Comparison of ENCODE assay signal across 17 cellular contexts in the genomic region with DNA sequence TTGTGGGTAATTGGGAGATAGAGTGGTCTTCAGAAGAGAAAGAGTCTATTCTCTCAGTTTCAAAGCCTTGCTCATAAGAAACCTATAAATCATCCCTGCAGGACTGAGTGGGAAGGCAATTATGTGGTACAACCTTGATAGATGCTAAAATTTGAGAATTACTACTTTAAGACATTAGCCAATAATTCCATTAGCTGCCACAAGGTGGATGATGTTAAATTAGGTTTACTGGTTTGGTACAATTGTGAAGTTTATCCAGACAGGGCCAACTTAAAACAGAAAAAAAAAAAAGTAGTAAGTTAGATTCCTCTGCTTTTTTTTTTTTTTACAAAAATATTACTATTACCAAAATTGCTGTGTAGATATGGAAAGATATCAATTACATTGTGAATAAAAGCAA.
DNase-seq lines count a peak whose midpoint lies in the region; ATAC-seq and TF ChIP-seq lines count a peak whose summit lies in the region.
"Had no signal": no experiment of that assay in that cellular context is flagged by ENCODE, and none has a peak within 500 bp of the region (broad histone marks: within the 10 kb centered on the region; RNA-seq: fewer than 3 reads in every experiment).

No MANE protein-coding gene starts in this region.

- no peaks in the 10 kb centered on the region for H3K4me1 Mint-ChIP-seq in CD8-positive, alpha-beta memory T cell
- H3K4me1 Mint-ChIP-seq: CD4-positive, CD25-positive, alpha-beta regulatory T cell had no signal

- no peak overlapping the region for H3K27ac Mint-ChIP-seq in CD8-positive, alpha-beta memory T cell
- H3K27ac Mint-ChIP-seq: CD4-positive, CD25-positive, alpha-beta regulatory T cell had no signal

- H3K4me1 ChIP-seq in SK-N-SH (ENCODE audit: control insufficient read depth in 1 of 2, insufficient read depth in 2 of 2, low read depth in 1 of 2, low read length in 1 of 2) = no peaks in the 10 kb centered on the region
- H3K4me1 ChIP-seq in foreskin keratinocyte = no peaks in the 10 kb centered on the region
- H3K4me1 ChIP-seq in CD8-positive, alpha-beta memory T cell (ENCODE audit: insufficient read depth, low read length) = no peaks in the 10 kb centered on the region
- H3K4me1 ChIP-seq: A549 had no signal

- H3K4me3 Mint-ChIP-seq in CD8-positive, alpha-beta memory T cell = no peak overlapping the region
- H3K4me3 Mint-ChIP-seq: CD4-positive, CD25-positive, alpha-beta regulatory T cell had no signal

- POLR2A ChIA-PET in SK-N-SH (lab: Yijun Ruan, JAX) = no interaction called here
- POLR2A ChIA-PET in CD8-positive, alpha-beta memory T cell (lab: Charles Lee) = no interaction called here

- H3K27me3 ChIP-seq in SK-N-SH (ENCODE audit: insufficient read depth) (no peaks in the 10 kb centered on the region), foreskin keratinocyte (no peaks in the 10 kb centered on the region)
- no peaks in the 10 kb centered on the region for H3K27me3 ChIP-seq in CD8-positive, alpha-beta memory T cell (ENCODE audit: insufficient read depth, low read length, poor library complexity, severe bottlenecking)

- no peaks in the 10 kb centered on the region for H4K20me1 ChIP-seq in SK-N-SH (ENCODE audit: insufficient read depth)

- TF ChIP-seq EP300 in SK-N-SH (IDR thresholded peaks at IDR 0.05; ENCODE audit: borderline replicate concordance in 1 of 2, low read depth in 1 of 2, low read length in 1 of 2) = no peak

- H3K9me3 ChIP-seq in SK-N-SH = no peaks in the 10 kb centered on the region
- no peaks in the 10 kb centered on the region for H3K9me3 ChIP-seq in CD8-positive, alpha-beta memory T cell (ENCODE audit: low read length)
- H3K9me3 ChIP-seq: A549 had no signal

- CTCF ChIA-PET in SK-N-SH (lab: Yijun Ruan, JAX) = interaction anchor here (1.2 kb wide), 1 partner anchor 28 kb away, joined by 3 read pairs; no protein-coding TSS in a partner anchor
- CTCF ChIA-PET in CD8-positive, alpha-beta memory T cell (lab: Charles Lee) = no interaction called here

- ATAC-seq in SK-N-SH treated with all-trans-retinoic acid at 6 μM for 48 hours (no peak), foreskin keratinocyte (no peak), sciatic nerve (no peak)
- ATAC-seq: A549 had no signal

- no peak for DNase-seq in SK-N-SH
- DNase-seq in LNCaP clone FGC (ENCODE audit: low read depth) = no peak
- DNase-seq in foreskin keratinocyte = no peak
- no peak for DNase-seq in retinal pigment epithelial cell (ENCODE audit: low read depth)
- no peak for DNase-seq in sciatic nerve (ENCODE audit: low spot score)
- no peak for DNase-seq in NOMO-1 (lab: John Stamatoyannopoulos, UW; ENCODE audit: unreplicated experiment in 2 of 2)
- no peak for DNase-seq in CD8-positive, alpha-beta memory T cell
- DNase-seq: AML-193; CD4-positive, CD25-positive, alpha-beta regulatory T cell; Karpas-422; NCI-H1436 treated with DMSO at 0.1 percent for 48 hours; NCI-H2081 treated with DMSO at 0.1 percent for 48 hours; NCI-H345; NCI-H69 had no signal

- no peaks in the 10 kb centered on the region for H3K79me2 ChIP-seq in SK-N-SH (ENCODE audit: insufficient read depth)

- H3K4me2 ChIP-seq in SK-N-SH = no peak overlapping the region
- H3K4me2 ChIP-seq: A549 had no signal

- H3K27me3 Mint-ChIP-seq in CD8-positive, alpha-beta memory T cell = peaks cover 0 to 2% of the 10 kb centered on the region in 2 donors
- H3K27me3 Mint-ChIP-seq: CD4-positive, CD25-positive, alpha-beta regulatory T cell had no signal

- TF ChIP-seq CTCF in SK-N-SH (IDR thresholded peaks at IDR 0.05) = peak; percentile 39
- TF ChIP-seq CTCF in LNCaP clone FGC (IDR thresholded peaks at IDR 0.05; ENCODE audit: control insufficient read depth, extremely low read depth, insufficient read depth) = peak; percentile 11; the same call in 1 of the 2 replicates
- TF ChIP-seq CTCF in foreskin keratinocyte (conservative IDR thresholded peaks at IDR 0.05) = peak; percentile 14
- peak; percentile 20 for TF ChIP-seq CTCF in retinal pigment epithelial cell (conservative IDR thresholded peaks at IDR 0.05; ENCODE audit: low read depth, low read length)

- H3K9ac ChIP-seq in SK-N-SH = no peak overlapping the region

- H3K27ac ChIP-seq in SK-N-SH (ENCODE audit: low read depth in 2 of 2, low read length in 1 of 2) (no peak overlapping the region), foreskin keratinocyte (no peak overlapping the region)
- no peak overlapping the region for H3K27ac ChIP-seq in CD8-positive, alpha-beta memory T cell (ENCODE audit: low read depth, low read length)
- H3K27ac ChIP-seq: A549, SK-N-MC had no signal

- H3K9me3 Mint-ChIP-seq in CD8-positive, alpha-beta memory T cell = no peaks in the 10 kb centered on the region

- H3K36me3 Mint-ChIP-seq in CD8-positive, alpha-beta memory T cell = no peaks in the 10 kb centered on the region
- H3K36me3 Mint-ChIP-seq: CD4-positive, CD25-positive, alpha-beta regulatory T cell had no signal

- no peaks in the 10 kb centered on the region for H3K9me2 ChIP-seq in SK-N-SH

- no peaks in the 10 kb centered on the region for H3F3A ChIP-seq in SK-N-SH (replicated peaks; ENCODE audit: insufficient read depth)

- H3K4me3 ChIP-seq in SK-N-SH (ENCODE audit: low read depth in 2 of 2, low read length in 1 of 2) = no peak overlapping the region
- H3K4me3 ChIP-seq in LNCaP clone FGC (ENCODE audit: low read depth, low read length) = no peak overlapping the region
- H3K4me3 ChIP-seq in retinal pigment epithelial cell (ENCODE audit: low read length) = no peak overlapping the region
- H3K4me3 ChIP-seq in CD8-positive, alpha-beta memory T cell (ENCODE audit: low read length) = no peak overlapping the region
- H3K4me3 ChIP-seq: A549, SK-N-MC had no signal

- no peak overlapping the region for H2AFZ ChIP-seq in SK-N-SH (ENCODE audit: low read depth)

- intact Hi-C loops in sciatic nerve (cut with DNase I) = no loop called here

- no peak for TF ChIP-seq RAD21 in SK-N-SH (IDR thresholded peaks at IDR 0.05; ENCODE audit: low read length)

- H3K36me3 ChIP-seq in SK-N-SH (replicated peaks in 1 of 2; ENCODE audit: control insufficient read depth in 1 of 2, insufficient read depth in 2 of 2, low read length in 1 of 2) = no peaks in the 10 kb centered on the region
- no peaks in the 10 kb centered on the region for H3K36me3 ChIP-seq in CD8-positive, alpha-beta memory T cell (ENCODE audit: insufficient read depth, low read length)

TF ChIP-seq in SK-N-SH, 30 proteins besides CTCF, POLR2A, EP300 and RAD21 (continues in another document):
- no peak for TF ChIP-seq YY1 (IDR thresholded peaks at IDR 0.05; ENCODE audit: low read depth)
- TF ChIP-seq GATA2 (CRISPR knock-in tag; IDR thresholded peaks at IDR 0.05) = no peak
- TF ChIP-seq RCOR1 (IDR thresholded peaks at IDR 0.05; ENCODE audit: low read length) = no peak
- TF ChIP-seq RXRA (IDR thresholded peaks at IDR 0.05; ENCODE audit: borderline replicate concordance, low read depth) = no peak
- no peak for TF ChIP-seq SIN3A (IDR thresholded peaks at IDR 0.05; ENCODE audit: borderline replicate concordance, low read depth, low read length)
- TF ChIP-seq FOXM1 (IDR thresholded peaks at IDR 0.05; ENCODE audit: low read depth) = no peak
- no peak for TF ChIP-seq POLR2AphosphoS5 (IDR thresholded peaks at IDR 0.05; ENCODE audit: low read depth, low read length)
- TF ChIP-seq NFIC (IDR thresholded peaks at IDR 0.05; ENCODE audit: borderline replicate concordance) = no peak
- no peak for TF ChIP-seq GABPA (IDR thresholded peaks at IDR 0.05; ENCODE audit: low read depth)
- TF ChIP-seq TEAD4 (IDR thresholded peaks at IDR 0.05; ENCODE audit: borderline replicate concordance, insufficient read depth) = no peak
- TF ChIP-seq, protein P1, sequence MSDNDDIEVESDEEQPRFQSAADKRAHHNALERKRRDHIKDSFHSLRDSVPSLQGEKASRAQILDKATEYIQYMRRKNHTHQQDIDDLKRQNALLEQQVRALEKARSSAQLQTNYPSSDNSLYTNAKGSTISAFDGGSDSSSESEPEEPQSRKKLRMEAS (IDR thresholded peaks at IDR 0.05; ENCODE audit: low read depth) = no peak
- no peak for TF ChIP-seq SMC3 (IDR thresholded peaks at IDR 0.05; ENCODE audit: low read depth, low read length)
- TF ChIP-seq TCF12 (IDR thresholded peaks at IDR 0.05) = no peak
- no peak for TF ChIP-seq JUND (IDR thresholded peaks at IDR 0.05)
- TF ChIP-seq NRF1 (IDR thresholded peaks at IDR 0.05; ENCODE audit: low read depth, low read length) = no peak

TF ChIP-seq in SK-N-SH treated with all-trans-retinoic acid at 6 μM for 48 hours, 23 proteins besides CTCF, POLR2A, EP300 and RAD21 (continues in another document):
- TF ChIP-seq ARNTL (CRISPR knock-in tag; IDR thresholded peaks at IDR 0.05; ENCODE audit: borderline replicate concordance, low read depth) = no peak
- no peak for TF ChIP-seq TCF4 (CRISPR knock-in tag; IDR thresholded peaks at IDR 0.05; ENCODE audit: borderline replicate concordance)
- TF ChIP-seq SNAI2 (CRISPR knock-in tag; IDR thresholded peaks at IDR 0.05) = no peak
- TF ChIP-seq, protein P2, sequence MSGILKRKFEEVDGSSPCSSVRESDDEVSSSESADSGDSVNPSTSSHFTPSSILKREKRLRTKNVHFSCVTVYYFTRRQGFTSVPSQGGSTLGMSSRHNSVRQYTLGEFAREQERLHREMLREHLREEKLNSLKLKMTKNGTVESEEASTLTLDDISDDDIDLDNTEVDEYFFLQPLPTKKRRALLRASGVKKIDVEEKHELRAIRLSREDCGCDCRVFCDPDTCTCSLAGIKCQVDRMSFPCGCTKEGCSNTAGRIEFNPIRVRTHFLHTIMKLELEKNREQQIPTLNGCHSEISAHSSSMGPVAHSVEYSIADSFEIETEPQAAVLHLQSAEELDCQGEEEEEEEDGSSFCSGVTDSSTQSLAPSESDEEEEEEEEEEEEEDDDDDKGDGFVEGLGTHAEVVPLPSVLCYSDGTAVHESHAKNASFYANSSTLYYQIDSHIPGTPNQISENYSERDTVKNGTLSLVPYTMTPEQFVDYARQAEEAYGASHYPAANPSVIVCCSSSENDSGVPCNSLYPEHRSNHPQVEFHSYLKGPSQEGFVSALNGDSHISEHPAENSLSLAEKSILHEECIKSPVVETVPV (CRISPR knock-in tag; IDR thresholded peaks at IDR 0.05) = no peak
- TF ChIP-seq, protein P3, sequence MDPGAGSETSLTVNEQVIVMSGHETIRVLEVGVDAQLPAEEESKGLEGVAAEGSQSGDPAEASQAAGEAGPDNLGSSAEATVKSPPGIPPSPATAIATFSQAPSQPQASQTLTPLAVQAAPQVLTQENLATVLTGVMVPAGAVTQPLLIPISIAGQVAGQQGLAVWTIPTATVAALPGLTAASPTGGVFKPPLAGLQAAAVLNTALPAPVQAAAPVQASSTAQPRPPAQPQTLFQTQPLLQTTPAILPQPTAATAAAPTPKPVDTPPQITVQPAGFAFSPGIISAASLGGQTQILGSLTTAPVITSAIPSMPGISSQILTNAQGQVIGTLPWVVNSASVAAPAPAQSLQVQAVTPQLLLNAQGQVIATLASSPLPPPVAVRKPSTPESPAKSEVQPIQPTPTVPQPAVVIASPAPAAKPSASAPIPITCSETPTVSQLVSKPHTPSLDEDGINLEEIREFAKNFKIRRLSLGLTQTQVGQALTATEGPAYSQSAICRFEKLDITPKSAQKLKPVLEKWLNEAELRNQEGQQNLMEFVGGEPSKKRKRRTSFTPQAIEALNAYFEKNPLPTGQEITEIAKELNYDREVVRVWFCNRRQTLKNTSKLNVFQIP (CRISPR knock-in tag; IDR thresholded peaks at IDR 0.05; ENCODE audit: borderline replicate concordance, low read depth) = no peak
- TF ChIP-seq RARB (CRISPR knock-in tag; IDR thresholded peaks at IDR 0.05) = no peak
- no peak for TF ChIP-seq GLIS3 (CRISPR knock-in tag; IDR thresholded peaks at IDR 0.05)
- no peak for TF ChIP-seq CSDC2 (CRISPR knock-in tag; IDR thresholded peaks at IDR 0.05)
